In genomic region chr2:235030126-235030525, GRCh38 we compare ENCODE assay signal across 20 cellular contexts.
DNase-seq lines count a peak whose midpoint lies in the region; ATAC-seq and TF ChIP-seq lines count a peak whose summit lies in the region.
"Had no signal": no experiment of that assay in that cellular context is flagged by ENCODE, and none has a peak within 500 bp of the region (broad histone marks: within the 10 kb centered on the region; RNA-seq: fewer than 3 reads in every experiment).

No MANE protein-coding gene starts in this region.

- H3K27ac ChIP-seq in breast epithelium (no peak overlapping the region), substantia nigra (ENCODE audit: low read depth, low read length, poor library complexity, severe bottlenecking) (peak overlapping the region; percentile 27), aorta (ENCODE audit: low read depth in 1 of 2, low read length in 2 of 2) (no peak overlapping the region)
- H3K27ac ChIP-seq: 22Rv1, C4-2B, KMS-11, SJCRH30 had no signal

- no peak for TF ChIP-seq CTCF in MCF 10A (IDR thresholded peaks at IDR 0.05; ENCODE audit: unreplicated experiment)
- TF ChIP-seq CTCF in breast epithelium (IDR thresholded peaks at IDR 0.05): no peak
- no peak for TF ChIP-seq CTCF in WTC11 (IDR thresholded peaks at IDR 0.05)
- no peak for TF ChIP-seq CTCF in GM20000 (IDR thresholded peaks at IDR 0.05; ENCODE audit: extremely low read depth, missing control alignments)

- H3K27me3 Mint-ChIP-seq in MCF 10A (ENCODE audit: insufficient read depth, unreplicated experiment) (no peaks in the 10 kb centered on the region), WTC11 (ENCODE audit: low read depth) (no peaks in the 10 kb centered on the region), memory B cell (peaks cover 13% of the 10 kb centered on the region)

- 22 to 26% methylated on average over 10 of the region's 10 CpGs for WGBS in aorta, 2 donors

- H3K4me3 Mint-ChIP-seq in MCF 10A (ENCODE audit: unreplicated experiment) (no peak overlapping the region), WTC11 (no peak overlapping the region), memory B cell (no peak overlapping the region)

- H3K4me1 Mint-ChIP-seq in MCF 10A (ENCODE audit: insufficient read depth, unreplicated experiment) (peaks cover 45% of the 10 kb centered on the region), WTC11 (peaks cover 28% of the 10 kb centered on the region), memory B cell (peaks cover 3% of the 10 kb centered on the region)

- H3K9me3 ChIP-seq in breast epithelium: no peaks in the 10 kb centered on the region
- no peaks in the 10 kb centered on the region for H3K9me3 ChIP-seq in aorta (ENCODE audit: control insufficient read depth, low read length)
- H3K9me3 ChIP-seq in HAP-1: no peaks in the 10 kb centered on the region
- H3K9me3 ChIP-seq: SJCRH30 had no signal

- H3K4me1 ChIP-seq in breast epithelium (peaks cover 0 to 4% of the 10 kb centered on the region in 2 donors), aorta (ENCODE audit: control insufficient read depth in 1 of 2, insufficient read depth in 2 of 2, low read length in 2 of 2) (no peaks in the 10 kb centered on the region), HAP-1 (no peaks in the 10 kb centered on the region)

- no peak for TF ChIP-seq POLR2A in breast epithelium (IDR thresholded peaks at IDR 0.05)

- in situ Hi-C loops in HAP-1 (cut with MboI; ENCODE audit: low sequenced_read_pairs): no loop called here

- DNase-seq in MCF 10A (ENCODE audit: unreplicated experiment): no peak
- no peak for DNase-seq in breast epithelium (ENCODE audit: low spot score in 2 of 2)
- no peak for DNase-seq in WTC11 (ENCODE audit: low spot score)
- DNase-seq in memory B cell (ENCODE audit: low spot score in 2 of 2): no peak
- DNase-seq in substantia nigra (lab: John Stamatoyannopoulos, UW): no peak
- DNase-seq in aorta: no peak
- no peak for DNase-seq in GM20000 (ENCODE audit: low spot score)
- DNase-seq in HAP-1 (ENCODE audit: low spot score in 2 of 2): no peak
- DNase-seq: AML-193, DMS79 treated with DMSO at 0.1 percent for 48 hours, GOT3, NCI-H1417 treated with DMSO at 0.1 percent for 48 hours, NCI-H187 treated with DMSO at 0.1 percent for 48 hours, NCI-H2171, NCI-H526, PC-3, SJCRH30 had no signal

- intact Hi-C loops in MCF 10A (cut with micrococcal nuclease): no loop called here
- intact Hi-C loops in breast epithelium (cut with DNase I; ENCODE audit: low total_unique reads): no loop called here
- intact Hi-C loops in aorta (cut with DNase I): no loop called here

- H3K36me3 Mint-ChIP-seq in MCF 10A (ENCODE audit: insufficient read depth, unreplicated experiment) (peaks cover 12% of the 10 kb centered on the region), WTC11 (peaks cover 2% of the 10 kb centered on the region; the same call in 1 of the 2 replicates), memory B cell (no peaks in the 10 kb centered on the region)

- H3K27me3 ChIP-seq in breast epithelium (no peaks in the 10 kb centered on the region), aorta (ENCODE audit: control insufficient read depth in 1 of 2, insufficient read depth in 2 of 2, low read length in 1 of 2) (no peaks in the 10 kb centered on the region), HAP-1 (ENCODE audit: low read depth) (no peaks in the 10 kb centered on the region)
- H3K27me3 ChIP-seq: SJCRH30 had no signal

- H3K36me3 ChIP-seq in breast epithelium (no peaks in the 10 kb centered on the region), aorta (ENCODE audit: control insufficient read depth in 1 of 2, insufficient read depth in 2 of 2, low read length in 1 of 2) (no peaks in the 10 kb centered on the region), HAP-1 (replicated peaks) (no peaks in the 10 kb centered on the region; the same call in 1 of the 2 replicates)

- H3K27ac Mint-ChIP-seq in MCF 10A (ENCODE audit: low read depth, unreplicated experiment): peak overlapping the region; percentile 53
- H3K27ac Mint-ChIP-seq in WTC11: peak overlapping the region; percentile 4; the same call in 1 of the 2 replicates
- peak overlapping the region; percentile 5 for H3K27ac Mint-ChIP-seq in memory B cell

- H3K4me3 ChIP-seq in breast epithelium: no peak overlapping the region
- no peak overlapping the region for H3K4me3 ChIP-seq in aorta (ENCODE audit: low read length in 2 of 2)
- no peak overlapping the region for H3K4me3 ChIP-seq in HAP-1
- H3K4me3 ChIP-seq: SJCRH30 had no signal

- BruUV-seq in MCF 10A (replicated peaks; lab: Mats Ljungman, UMichigan): no TSS peak

- POLR2A ChIA-PET in MCF 10A (lab: Yijun Ruan, JAX): interaction anchor here (1.4 to 8.1 kb wide), 2 partner anchors 49 to 75 kb away, joined by 4 to 98 read pairs; partner anchors contain the start of gene SH3BP4
- POLR2A ChIA-PET in WTC11 (lab: Charles Lee): no interaction called here

- CTCF ChIA-PET in MCF 10A (lab: Yijun Ruan, JAX): interaction anchor here (1.3 kb wide), 1 partner anchor 23 kb away, joined by 3 read pairs; no protein-coding TSS in a partner anchor
- CTCF ChIA-PET in WTC11 (lab: Charles Lee): interaction anchor here (1.2 to 2.1 kb wide), 2 partner anchors 77 to 149 kb away, joined by 3 to 5 read pairs; no protein-coding TSS in a partner anchor

- ATAC-seq in WTC11: no peak
- no peak for ATAC-seq in memory B cell (ENCODE audit: low read depth)
- ATAC-seq in aorta (ENCODE audit: low FRiP score): no peak
- ATAC-seq: PC-3 had no signal

- H3K9me3 Mint-ChIP-seq in MCF 10A (ENCODE audit: unreplicated experiment) (no peaks in the 10 kb centered on the region), WTC11 (no peaks in the 10 kb centered on the region), memory B cell (no peaks in the 10 kb centered on the region)

TF ChIP-seq in WTC11, 78 proteins besides CTCF, POLR2A, EP300 and RAD21:
- TF ChIP-seq, protein P1, sequence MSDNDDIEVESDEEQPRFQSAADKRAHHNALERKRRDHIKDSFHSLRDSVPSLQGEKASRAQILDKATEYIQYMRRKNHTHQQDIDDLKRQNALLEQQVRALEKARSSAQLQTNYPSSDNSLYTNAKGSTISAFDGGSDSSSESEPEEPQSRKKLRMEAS (CRISPR knock-in tag; IDR thresholded peaks at IDR 0.05): no peak
- TF ChIP-seq TP53 (CRISPR knock-in tag; IDR thresholded peaks at IDR 0.05): no peak
- TF ChIP-seq ZNF396 (CRISPR knock-in tag; IDR thresholded peaks at IDR 0.05; ENCODE audit: borderline replicate concordance): no peak
- TF ChIP-seq ATF6 (CRISPR knock-in tag; IDR thresholded peaks at IDR 0.05): no peak
- no peak for TF ChIP-seq E2F1 (CRISPR knock-in tag; IDR thresholded peaks at IDR 0.05)
